ENCODE assay signal across 23 cellular contexts in genomic region chr15:70081612-70082011, GRCh38.
"Had no signal": no experiment of that assay in that cellular context is flagged by ENCODE, and none has a peak within 500 bp of the region (broad histone marks: within the 10 kb centered on the region; RNA-seq: fewer than 3 reads in every experiment).

No MANE protein-coding gene starts in this region.

- H3K27me3 ChIP-seq: body of pancreas, dorsolateral prefrontal cortex, tibial artery, uterus had no signal

- H3K27ac Mint-ChIP-seq: activated naive CD8-positive, alpha-beta T cell treated with anti-CD3 and anti-CD28 coated beads for 36 hours; activated T-helper 1 cell treated with anti-CD3 and anti-CD28 coated beads, Interleukin-12 subunit alpha, Interleukin-12 subunit beta, Interleukin-2, Interleukin-4 antibody, amounts not matched to agents 30 ng/mL and 10 ng/mL and 1 ng/mL, durations not matched to agents 14 hours and 24 hours and 36 hours had no signal

- H3K4me3 Mint-ChIP-seq: activated naive CD8-positive, alpha-beta T cell treated with anti-CD3 and anti-CD28 coated beads for 36 hours; activated T-helper 1 cell treated with anti-CD3 and anti-CD28 coated beads, Interleukin-12 subunit alpha, Interleukin-12 subunit beta, Interleukin-2, Interleukin-4 antibody, amounts not matched to agents 30 ng/mL and 10 ng/mL and 1 ng/mL, durations not matched to agents 14 hours and 24 hours and 36 hours; naive thymus-derived CD4-positive, alpha-beta T cell had no signal

- ATAC-seq: body of pancreas; naive thymus-derived CD4-positive, alpha-beta T cell; stimulated activated naive CD8-positive, alpha-beta T cell treated with anti-CD3 and anti-CD28 coated beads, Interleukin-15, Interleukin-2, amounts not matched to agents 100 U/mL and 50 U/mL, for 24 hours had no signal

- H3K9me3 Mint-ChIP-seq: activated naive CD8-positive, alpha-beta T cell treated with anti-CD3 and anti-CD28 coated beads for 36 hours; activated T-helper 1 cell treated with anti-CD3 and anti-CD28 coated beads, Interleukin-12 subunit alpha, Interleukin-12 subunit beta, Interleukin-2, Interleukin-4 antibody, amounts not matched to agents 30 ng/mL and 10 ng/mL and 1 ng/mL, durations not matched to agents 14 hours and 24 hours and 36 hours; naive thymus-derived CD4-positive, alpha-beta T cell had no signal

- H3K36me3 ChIP-seq: uterus had no signal

- H3K27ac ChIP-seq: body of pancreas, dorsolateral prefrontal cortex, tibial artery, uterus had no signal

- H3K9me3 ChIP-seq: body of pancreas, tibial artery, uterus had no signal

- H3K4me3 ChIP-seq: body of pancreas, dorsolateral prefrontal cortex, tibial artery, uterus had no signal

- FAIRE-seq: colon, frontal cortex had no signal

- H3K27me3 Mint-ChIP-seq: activated naive CD8-positive, alpha-beta T cell treated with anti-CD3 and anti-CD28 coated beads for 36 hours; naive thymus-derived CD4-positive, alpha-beta T cell had no signal

- DNase-seq: activated CD4-positive, alpha-beta T cell treated with anti-CD3 and anti-CD28 coated beads, Interleukin-2, amount 50 U/mL, for 4 hours; activated CD4-positive, CD25-positive, alpha-beta regulatory T cell treated with anti-CD3 and anti-CD28 coated beads, Interleukin-2, amount 50 U/mL, for 72 hours; activated naive CD4-positive, alpha-beta T cell; activated naive CD8-positive, alpha-beta T cell treated with anti-CD3 and anti-CD28 coated beads for 36 hours; amygdala; body of pancreas; caudate nucleus; dorsolateral prefrontal cortex; erythroblast; head of caudate nucleus; mesenchymal stem cell; naive thymus-derived CD4-positive, alpha-beta T cell; nucleus accumbens; retina; stimulated activated CD4-positive, alpha-beta T cell treated with anti-CD3 and anti-CD28 coated beads, Interleukin-2, amount 100 ng/mL, for 24 hours; stimulated activated naive CD8-positive, alpha-beta T cell treated with anti-CD3 and anti-CD28 coated beads, Interleukin-15, Interleukin-2, amounts not matched to agents 100 U/mL and 50 U/mL, for 24 hours; substantia nigra; T1000; tibial artery; uterus had no signal

- H3K4me1 ChIP-seq: uterus had no signal
